9 cellular contexts compared by ENCODE assay signal in the genomic region with DNA sequence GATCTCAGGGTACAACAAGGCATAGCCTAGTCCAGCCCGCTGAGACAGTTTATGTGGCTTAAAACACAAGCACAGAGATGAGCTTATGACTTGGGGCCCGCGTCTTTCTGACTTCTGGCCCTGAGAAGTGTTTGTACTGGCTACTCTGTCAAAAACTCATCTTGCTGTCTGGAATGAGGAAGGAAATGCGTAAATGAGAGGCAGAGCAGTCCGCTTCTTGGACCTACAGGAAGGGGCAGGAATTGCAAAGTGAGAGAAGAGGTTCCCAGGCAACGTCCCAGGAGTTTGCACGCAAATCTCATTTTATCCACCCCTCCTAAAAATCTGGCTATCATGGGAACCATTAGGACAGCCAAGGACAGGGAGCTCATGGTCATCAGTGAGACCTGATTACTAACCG. TPM values are rescaled to one million over a fixed set of nuclear protein-coding genes. Genes with fewer than 3 reads are reported as not detected.
DNase-seq lines count a peak whose midpoint lies in the region; ATAC-seq, FAIRE-seq and TF ChIP-seq lines count a peak whose summit lies in the region.
"Had no signal": no experiment of that assay in that cellular context is flagged by ENCODE, and none has a peak within 500 bp of the region (broad histone marks: within the 10 kb centered on the region; RNA-seq: fewer than 3 reads in every experiment).

No MANE protein-coding gene starts in this region.

- CTCF ChIA-PET in K562 (lab: Yijun Ruan, JAX; ENCODE audit: low intra/inter-chr PET ratio), result no interaction called here
- CTCF ChIA-PET in activated CD4-positive, alpha-beta T cell treated with anti-CD3 and anti-CD28 coated beads, Interleukin-2, amount 10 ng/mL, durations not matched to agents 7 days and 5 days (lab: Charles Lee), result interaction anchor here (0.7 to 1.6 kb wide), 3 partner anchors 12 to 46 kb away, joined by 3 to 9 read pairs (median 4); no protein-coding TSS in a partner anchor

- no peak overlapping the region for H2AFZ ChIP-seq in K562 (ENCODE audit: low read depth, low read length)

- no peak overlapping the region for H3K4me3 Mint-ChIP-seq in activated CD4-positive, alpha-beta T cell treated with anti-CD3 and anti-CD28 coated beads, Interleukin-2, amount 10 ng/mL, durations not matched to agents 7 days and 5 days

- TF ChIP-seq RAD21 in K562 (CRISPR knock-in tag; conservative IDR thresholded peaks at IDR 0.05 in 1 of 2, IDR thresholded peaks at IDR 0.05 in 1 of 2), result no peak

- H3K27me3 Mint-ChIP-seq in activated CD4-positive, alpha-beta T cell treated with anti-CD3 and anti-CD28 coated beads, Interleukin-2, amount 10 ng/mL, durations not matched to agents 7 days and 5 days, result no peaks in the 10 kb centered on the region

- in situ Hi-C loops in K562 (cut with MboI), result no loop called here

- peaks cover 6% of the 10 kb centered on the region for H3K9me1 ChIP-seq in K562 (ENCODE audit: control insufficient read depth, insufficient read depth, low read length)

- no TSS peak for BruUV-seq in K562 (replicated peaks; lab: Mats Ljungman, UMichigan)

- H3K27ac Mint-ChIP-seq in activated CD4-positive, alpha-beta T cell treated with anti-CD3 and anti-CD28 coated beads, Interleukin-2, amount 10 ng/mL, durations not matched to agents 7 days and 5 days, result no peak overlapping the region

- FAIRE-seq in K562 (lab: Jason Lieb, UNC), result no peak

- H3K36me3 Mint-ChIP-seq in activated CD4-positive, alpha-beta T cell treated with anti-CD3 and anti-CD28 coated beads, Interleukin-2, amount 10 ng/mL, durations not matched to agents 7 days and 5 days (ENCODE audit: low read depth), result peaks cover 45% of the 10 kb centered on the region

- TF ChIP-seq EP300 in K562 (IDR thresholded peaks at IDR 0.05; ENCODE audit: low read length), result no peak

- DNase-seq in KG1 (lab: John Stamatoyannopoulos, UW) (peak; percentile 15), K562 (ENCODE audit: extremely low read depth in 1 of 4, low spot score in 3 of 4) (no peak), left kidney (ENCODE audit: low read depth, low spot score) (peak; percentile 46), SW 1271 (lab: John Stamatoyannopoulos, UW) (no peak)
- no peak for DNase-seq in activated CD4-positive, alpha-beta T cell treated with anti-CD3 and anti-CD28 coated beads, Interleukin-2, amount 10 ng/mL, durations not matched to agents 7 days and 5 days
- DNase-seq: NCI-H1105 treated with DMSO at 0.1 percent for 48 hours had no signal

- intact Hi-C loops in K562 (cut with micrococcal nuclease), result no loop called here

- H3K4me3 ChIP-seq in K562 (no peak overlapping the region), thymus (ENCODE audit: low read length) (no peak overlapping the region)
- H3K4me3 ChIP-seq: mucosa of descending colon had no signal

- H3K36me3 ChIP-seq in K562 (ENCODE audit: control insufficient read depth, insufficient read depth, low read length) (peaks cover 35% of the 10 kb centered on the region), thymus (ENCODE audit: control insufficient read depth, insufficient read depth) (peaks cover 13% of the 10 kb centered on the region)

- H3K9me3 Mint-ChIP-seq in activated CD4-positive, alpha-beta T cell treated with anti-CD3 and anti-CD28 coated beads, Interleukin-2, amount 10 ng/mL, durations not matched to agents 7 days and 5 days, result peaks cover 3% of the 10 kb centered on the region

- H3K27ac ChIP-seq in K562 (ENCODE audit: extremely low read depth, low read depth, low read length) (no peak overlapping the region), thymus (ENCODE audit: low read depth) (peak overlapping the region; percentile 64)

- H3K27me3 ChIP-seq in K562 (ENCODE audit: control insufficient read depth in 2 of 2, insufficient read depth in 2 of 2, low read length in 2 of 2), result no peaks in the 10 kb centered on the region
- H3K27me3 ChIP-seq in thymus (ENCODE audit: control insufficient read depth, insufficient read depth), result no peaks in the 10 kb centered on the region

- ATAC-seq in K562 (no peak), HG02759 (IDR thresholded peaks at IDR 0.05; ENCODE audit: unreplicated experiment) (no peak)
- ATAC-seq: mucosa of descending colon had no signal

- POLR2A ChIA-PET in K562 (lab: Yijun Ruan, JAX), result interaction anchor here (1.4 to 3.0 kb wide), 2 partner anchors 12 to 14 kb away, joined by 4 to 14 read pairs; no protein-coding TSS in a partner anchor
- POLR2A ChIA-PET in activated CD4-positive, alpha-beta T cell treated with anti-CD3 and anti-CD28 coated beads, Interleukin-2, amount 10 ng/mL, durations not matched to agents 7 days and 5 days (lab: Charles Lee), result no interaction called here

- H3K4me2 ChIP-seq in K562 (ENCODE audit: insufficient read depth, low read length), result no peak overlapping the region

- H3K9ac ChIP-seq in K562 (ENCODE audit: insufficient read depth in 1 of 2, low read depth in 2 of 2, low read length in 2 of 2), result no peak overlapping the region; a peak in 1 of 4 replicates

- 86% methylated on average over 8 of the region's 8 CpGs for WGBS in K562 (ENCODE audit: insufficient coverage, low coverage, missing lambda C conversion rate)
- 76% methylated on average over 8 of the region's 8 CpGs for WGBS in thymus

- no peak for TF ChIP-seq POLR2A in K562 (conservative IDR thresholded peaks at IDR 0.05)

- H3K4me1 ChIP-seq in K562 (replicated peaks in 1 of 2; ENCODE audit: control insufficient read depth in 2 of 2, insufficient read depth in 2 of 2, low read length in 2 of 2) (peaks cover 45 to 51% of the 10 kb centered on the region in 2 experiments), thymus (ENCODE audit: control insufficient read depth, insufficient read depth, low read length) (peaks cover 54% of the 10 kb centered on the region)

- H3K9me3 ChIP-seq in K562 (replicated peaks; ENCODE audit: control insufficient read depth, insufficient read depth, low read depth, low read length), result no peaks in the 10 kb centered on the region
- no peaks in the 10 kb centered on the region for H3K9me3 ChIP-seq in thymus (ENCODE audit: control insufficient read depth)
- H3K9me3 ChIP-seq: mucosa of descending colon had no signal

- H3K4me1 Mint-ChIP-seq in activated CD4-positive, alpha-beta T cell treated with anti-CD3 and anti-CD28 coated beads, Interleukin-2, amount 10 ng/mL, durations not matched to agents 7 days and 5 days, result peaks cover 76% of the 10 kb centered on the region

- H4K20me1 ChIP-seq in K562 (replicated peaks; ENCODE audit: control insufficient read depth, insufficient read depth, low read length), result peaks cover 37% of the 10 kb centered on the region

- peaks cover 99% of the 10 kb centered on the region for H3K79me2 ChIP-seq in K562 (ENCODE audit: control insufficient read depth, insufficient read depth, low read length)

- 0 out of 6 replicates have a peak, but pooled peaks of 1 of the 3 experiments have one; percentile 25 for TF ChIP-seq CTCF in K562 (IDR thresholded peaks at IDR 0.05 in 2 of 3, conservative IDR thresholded peaks at IDR 0.05 in 1 of 3; ENCODE audit: insufficient read depth in 2 of 3, low read depth in 1 of 3, low read length in 3 of 3)

RNA-seq across cellular contexts. Expression of a gene that starts 5.5 kb away (rescaled TPM):
- total RNA-seq in K562 (2011; cell fraction: chromatin; rRNA removed; ENCODE audit: low replicate concordance), result 76.5 and 119 TPM in 2 replicates
- total RNA-seq in K562 (2011; cell fraction: nucleolus; rRNA removed), result 60.7 and 61.5 TPM in 2 replicates
- 69.1 and 105 TPM in 2 replicates for total RNA-seq in K562 (2011; cell fraction: nucleoplasm; rRNA removed)
- total RNA-seq in K562 (2014; rRNA removed) (109 and 153 TPM in 2 replicates), K562 (2014; rRNA removed; fragmentation: Illumina TruSeq; extraction: Trizol) (107 and 116 TPM in 2 replicates), K562 (2015; rRNA removed; fragmentation: Illumina TruSeq; extraction: Trizol) (148 and 173 TPM in 2 replicates), K562 (2021) (182 and 201 TPM in 2 replicates)
- polyA plus RNA-seq in K562 (2011; rRNA removed) (110 and 146 TPM in 2 replicates), K562 (2014; fragmentation: Illumina TruSeq; extraction: Trizol) (212 and 243 TPM in 2 replicates), K562 (2014; fragmentation: Nextera tagmentation; extraction: Ambion mirVana) (10 to 100 TPM; 43.6 to 70.0 TPM), K562 (2014; rRNA removed) (95.7 and 97.6 TPM in 2 replicates), thymus (152 TPM)
- polyA plus RNA-seq in K562 (2011; cell fraction: cytosol; rRNA removed), result 75.9 and 170 TPM in 2 replicates
- 61.3 and 66.0 TPM in 2 replicates for polyA plus RNA-seq in K562 (2011; cell fraction: nucleus; rRNA removed)
- 265 and 356 TPM in 2 replicates for polyA plus RNA-seq in K562 (2012)
- 62.3 and 65.3 TPM in 2 replicates for polyA minus RNA-seq in K562 (2011; rRNA and poly(A)+ RNA removed)
- 86.2 and 98.5 TPM in 2 replicates for polyA minus RNA-seq in K562 (2011; cell fraction: cytosol; rRNA and poly(A)+ RNA removed)
- polyA minus RNA-seq in K562 (2011; cell fraction: nucleus; rRNA and poly(A)+ RNA removed), result 25.7 and 32.5 TPM in 2 replicates
- 100 to 1,000 TPM; 280 to 326 TPM for total RNA-seq in activated CD4-positive, alpha-beta T cell treated with anti-CD3 and anti-CD28 coated beads, Interleukin-2, amount 10 ng/mL, durations not matched to agents 7 days and 5 days

Comparison
In these comparisons a context has a peak if more than half of its experiments do, and no peak if none do; other contexts are left out.
1. DNase-seq: peak in KG1 (single experiment) and left kidney (single experiment); none in K562 (0 of 4), SW 1271 (0 of 2) and activated CD4-positive, alpha-beta T cell treated with anti-CD3 and anti-CD28 coated beads, Interleukin-2, amount 10 ng/mL, durations not matched to agents 7 days and 5 days (single experiment).